Comparison of ENCODE assay signal across 1 cellular context in the genomic region with DNA sequence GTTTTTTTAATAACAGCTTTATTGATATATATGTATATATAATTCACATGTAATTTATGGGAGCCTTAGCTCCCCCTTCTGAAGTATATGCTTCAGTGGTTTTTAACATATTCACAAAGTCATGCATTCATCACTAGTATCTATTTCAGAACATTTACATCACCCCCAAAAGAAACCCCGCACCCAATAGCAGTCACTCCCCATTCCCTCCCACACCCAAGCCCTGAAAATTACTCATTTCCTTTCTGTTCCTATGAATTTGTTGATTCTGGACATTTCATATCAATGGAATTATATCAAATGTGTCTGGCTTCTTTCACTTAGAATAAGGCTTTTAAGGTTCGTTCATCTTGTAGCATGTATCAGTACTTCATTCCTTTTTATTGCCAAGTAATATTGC.
TF ChIP-seq lines count a peak whose summit lies in the region.

No MANE protein-coding gene starts in this region.

TF ChIP-seq in GM12891, 5 proteins besides CTCF, POLR2A, EP300 and RAD21:
- TF ChIP-seq POU2F2 (IDR thresholded peaks at IDR 0.05; ENCODE audit: low read depth, low read length) (no peak), POLR2AphosphoS5 (IDR thresholded peaks at IDR 0.05; ENCODE audit: low read depth, low read length) (no peak), SPI1 (IDR thresholded peaks at IDR 0.05; ENCODE audit: low read depth, low read length) (no peak), PAX5 (IDR thresholded peaks at IDR 0.05; ENCODE audit: insufficient read depth, low read length, severe bottlenecking) (no peak), TAF1 (IDR thresholded peaks at IDR 0.05; ENCODE audit: low read depth, low read length) (no peak)
